In the genomic region with DNA sequence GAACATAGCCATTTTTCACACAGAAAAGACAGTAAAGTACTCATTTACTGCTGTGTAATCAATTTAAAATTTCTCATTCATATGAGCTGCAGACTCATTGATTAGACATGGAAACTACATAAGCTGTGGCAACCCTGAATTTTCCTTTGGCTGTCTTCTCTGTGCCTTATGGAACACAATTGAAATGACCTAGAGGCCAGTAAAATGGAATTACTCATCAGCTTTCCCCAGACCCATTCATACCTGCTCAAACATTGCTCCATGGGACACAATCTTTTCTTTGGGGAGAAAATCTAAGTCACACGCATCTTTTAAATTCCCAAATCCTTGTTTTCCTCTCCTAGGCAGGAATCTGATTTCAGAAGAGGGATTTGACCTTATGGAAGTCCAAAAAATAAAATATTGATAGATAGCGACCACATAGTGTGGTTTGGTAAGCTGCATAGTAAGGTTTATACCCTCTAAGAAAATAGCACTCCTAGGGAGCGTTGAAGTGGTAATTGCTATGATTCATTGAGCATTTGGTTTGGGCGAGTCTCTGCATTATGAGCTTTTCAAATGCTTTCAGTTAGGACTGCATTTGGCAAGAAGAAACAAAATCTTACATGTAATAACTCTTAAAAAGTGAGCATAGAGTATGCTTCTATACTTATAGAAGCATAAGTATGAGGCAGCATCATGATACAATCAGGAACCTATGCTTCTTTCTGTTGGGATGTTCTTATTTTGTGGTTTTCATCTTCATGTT, we compare ENCODE assay signal across 19 cellular contexts.
"Had no signal": no experiment of that assay in that cellular context is flagged by ENCODE, and none has a peak within 500 bp of the region (broad histone marks: within the 10 kb centered on the region; RNA-seq: fewer than 3 reads in every experiment).

No MANE protein-coding gene starts in this region.

- H3K4me2 ChIP-seq: smooth muscle cell had no signal

- H3K9me3 ChIP-seq: heart right ventricle, mucosa of descending colon, prostate gland, stomach had no signal

- H3K27ac ChIP-seq: heart right ventricle, prostate gland, stomach had no signal

- H3K36me3 ChIP-seq: heart right ventricle, prostate gland, stomach had no signal

- H3K4me1 ChIP-seq: heart right ventricle, prostate gland, stomach had no signal

- H3K4me3 ChIP-seq: heart right ventricle, mucosa of descending colon, prostate gland, smooth muscle cell, stomach had no signal

- ATAC-seq: activated CD8-positive, alpha-beta T cell treated with anti-CD3 and anti-CD28 coated beads, Interleukin-2, amount 10 ng/mL, durations not matched to agents 7 days and 5 days; heart right ventricle; mucosa of descending colon; naive thymus-derived CD8-positive, alpha-beta T cell; right cardiac atrium; stimulated activated effector memory CD8-positive, alpha-beta T cell treated with anti-CD3 and anti-CD28 coated beads, Interleukin-12 subunit alpha, Interleukin-12 subunit beta, amount 100 ng/mL, for 72 hours had no signal

- H3K27me3 ChIP-seq: stomach had no signal

- DNase-seq: activated B cell treated with CpG ODN at 0.5 μM for 24 hours; activated CD4-positive, alpha-beta T cell treated with anti-CD3 and anti-CD28 coated beads for 48 hours; activated CD8-positive, alpha-beta T cell treated with anti-CD3 and anti-CD28 coated beads, Interleukin-2, amount 10 ng/mL, durations not matched to agents 7 days and 5 days; activated naive CD4-positive, alpha-beta T cell treated with anti-CD3 and anti-CD28 coated beads for 36 hours; activated T-cell treated with anti-CD3 and anti-CD28 coated beads, Interleukin-2, amount 50 U/mL, for 24 hours; cerebellar nuclear complex; cortex of kidney; heart right ventricle; kidney glomerular epithelial cell; mesenchymal stem cell; mucosa of descending colon; naive thymus-derived CD8-positive, alpha-beta T cell; right cardiac atrium; stimulated activated CD4-positive, alpha-beta T cell treated with anti-CD3 and anti-CD28 coated beads, Interleukin-4, amount 100 ng/mL, for 24 hours; stomach; T-helper 2 cell had no signal
